In the genomic region with DNA sequence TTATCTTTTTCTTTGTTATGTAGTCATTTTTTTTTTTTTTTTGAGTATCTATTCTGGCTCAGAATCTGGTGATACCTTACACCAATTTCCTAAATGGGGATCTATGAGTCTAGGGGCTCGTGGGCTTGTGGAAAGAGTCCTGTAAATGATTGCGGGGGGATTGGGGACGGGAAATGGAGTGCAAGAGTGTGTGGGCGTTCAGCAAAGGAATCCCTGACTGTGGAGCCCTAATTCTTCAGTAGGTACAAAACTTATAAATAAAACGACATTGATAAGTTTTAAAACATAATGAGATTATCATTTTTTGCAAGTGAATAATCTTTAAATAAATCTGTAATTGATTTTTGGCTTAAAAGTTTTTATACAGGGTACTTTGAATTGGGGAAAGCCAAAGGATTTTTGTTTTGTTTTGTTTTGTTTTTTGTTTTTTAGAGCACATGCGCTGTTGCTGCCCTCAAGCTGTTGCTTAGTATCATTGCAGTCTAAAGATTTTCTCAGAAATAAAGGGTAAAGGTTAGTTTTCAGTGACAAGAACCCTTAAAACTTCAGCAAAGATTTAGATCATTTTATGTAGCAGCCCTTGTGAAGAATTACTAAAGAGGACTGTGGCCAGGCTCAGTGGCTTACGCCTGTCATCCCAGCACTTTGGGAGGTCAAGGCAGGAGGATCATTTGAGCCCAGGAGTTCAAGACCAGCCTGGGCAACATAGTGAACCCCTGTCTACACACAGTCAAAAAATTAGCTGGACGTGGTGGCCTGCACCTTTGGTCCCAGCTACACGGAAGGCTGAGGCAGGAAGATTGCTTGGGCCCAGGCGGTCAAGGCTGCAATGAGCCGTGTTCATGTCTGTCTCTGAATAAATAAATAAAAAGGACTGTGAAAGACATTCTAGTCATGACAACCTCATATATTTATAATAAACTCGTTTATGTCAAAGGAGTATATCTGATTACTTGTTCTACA, we compare ENCODE assay signal across 8 cellular contexts.
DNase-seq lines count a peak whose midpoint lies in the region; ATAC-seq, FAIRE-seq and TF ChIP-seq lines count a peak whose summit lies in the region.

No MANE protein-coding gene starts in this region.

- TF ChIP-seq CTCF in nephron (IDR thresholded peaks at IDR 0.05; ENCODE audit: unreplicated experiment in 3 of 3) = peak; percentile 73 to 85 (median 76)

- H3K4me3 Mint-ChIP-seq in activated naive CD4-positive, alpha-beta T cell treated with anti-CD3 and anti-CD28 coated beads, Interleukin-2, amount 10 ng/mL, durations not matched to agents 7 days and 5 days = peak overlapping the region; percentile 95
- H3K4me3 Mint-ChIP-seq in nephron = peak overlapping the region; percentile 91 to 93 (median 91)

- no peaks in the 10 kb centered on the region for H3K9me3 Mint-ChIP-seq in activated naive CD4-positive, alpha-beta T cell treated with anti-CD3 and anti-CD28 coated beads, Interleukin-2, amount 10 ng/mL, durations not matched to agents 7 days and 5 days
- no peaks in the 10 kb centered on the region for H3K9me3 Mint-ChIP-seq in nephron

- CTCF ChIA-PET in activated naive CD4-positive, alpha-beta T cell treated with anti-CD3 and anti-CD28 coated beads, Interleukin-2, amount 10 ng/mL, durations not matched to agents 7 days and 5 days (lab: Charles Lee) = interaction anchor here (0.6 to 4.0 kb wide), 7 partner anchors 74 to 1017 kb away, joined by 3 to 38 read pairs (median 5); partner anchors contain the start of gene TEX30

- peaks cover 18% of the 10 kb centered on the region for H3K36me3 Mint-ChIP-seq in activated naive CD4-positive, alpha-beta T cell treated with anti-CD3 and anti-CD28 coated beads, Interleukin-2, amount 10 ng/mL, durations not matched to agents 7 days and 5 days
- peaks cover 1% of the 10 kb centered on the region for H3K36me3 Mint-ChIP-seq in nephron (ENCODE audit: low read depth)

- H3K27ac Mint-ChIP-seq in activated naive CD4-positive, alpha-beta T cell treated with anti-CD3 and anti-CD28 coated beads, Interleukin-2, amount 10 ng/mL, durations not matched to agents 7 days and 5 days = peak overlapping the region; percentile 99
- H3K27ac Mint-ChIP-seq in nephron = peak overlapping the region; percentile 85 to 93 (median 92)

- peaks cover 49% of the 10 kb centered on the region for H3K4me1 Mint-ChIP-seq in activated naive CD4-positive, alpha-beta T cell treated with anti-CD3 and anti-CD28 coated beads, Interleukin-2, amount 10 ng/mL, durations not matched to agents 7 days and 5 days
- H3K4me1 Mint-ChIP-seq in nephron = peaks cover 22% of the 10 kb centered on the region

- in situ Hi-C loops in KBM-7 (cut with MboI; ENCODE audit: low pct_unique_long_range_greater_than_20kb, low sequenced_read_pairs) = loop anchor here (10.0 kb wide), 1 partner anchor 263 kb away; no protein-coding TSS in a partner anchor

- ATAC-seq in GM21423 (IDR thresholded peaks at IDR 0.05; ENCODE audit: unreplicated experiment) = no peak

- no peaks in the 10 kb centered on the region for H3K27me3 Mint-ChIP-seq in activated naive CD4-positive, alpha-beta T cell treated with anti-CD3 and anti-CD28 coated beads, Interleukin-2, amount 10 ng/mL, durations not matched to agents 7 days and 5 days
- no peaks in the 10 kb centered on the region for H3K27me3 Mint-ChIP-seq in nephron (ENCODE audit: low read depth)

- FAIRE-seq in endometrium (lab: Jason Lieb, UNC) (peak; percentile 90), HTR-8/SVneo (lab: Jason Lieb, UNC) (no peak)

- peak; percentile 28 for DNase-seq in activated naive CD4-positive, alpha-beta T cell treated with anti-CD3 and anti-CD28 coated beads, Interleukin-2, amount 10 ng/mL, durations not matched to agents 7 days and 5 days
- no peak for DNase-seq in activated naive CD4-positive, alpha-beta T cell treated with anti-CD3 and anti-CD28 coated beads, Interleukin-2, amount 50 U/mL, for 16 hours
- DNase-seq in KBM-7 (peak; percentile 67), SKM-1 treated with dmso at 0.1 percent for 144 hours (lab: John Stamatoyannopoulos, UW; ENCODE audit: unreplicated experiment) (peak; percentile 37), HTR-8/SVneo (ENCODE audit: insufficient read length, low spot score) (no peak)

Comparison
In these comparisons a context has a peak if more than half of its experiments do, and no peak if none do; other contexts are left out.
1. DNase-seq: peak in activated naive CD4-positive, alpha-beta T cell treated with anti-CD3 and anti-CD28 coated beads, Interleukin-2, amount 10 ng/mL, durations not matched to agents 7 days and 5 days (single experiment), KBM-7 (single experiment) and SKM-1 treated with dmso at 0.1 percent for 144 hours (single experiment); none in activated naive CD4-positive, alpha-beta T cell treated with anti-CD3 and anti-CD28 coated beads, Interleukin-2, amount 50 U/mL, for 16 hours (single experiment) and HTR-8/SVneo (single experiment).